In the genomic region with DNA sequence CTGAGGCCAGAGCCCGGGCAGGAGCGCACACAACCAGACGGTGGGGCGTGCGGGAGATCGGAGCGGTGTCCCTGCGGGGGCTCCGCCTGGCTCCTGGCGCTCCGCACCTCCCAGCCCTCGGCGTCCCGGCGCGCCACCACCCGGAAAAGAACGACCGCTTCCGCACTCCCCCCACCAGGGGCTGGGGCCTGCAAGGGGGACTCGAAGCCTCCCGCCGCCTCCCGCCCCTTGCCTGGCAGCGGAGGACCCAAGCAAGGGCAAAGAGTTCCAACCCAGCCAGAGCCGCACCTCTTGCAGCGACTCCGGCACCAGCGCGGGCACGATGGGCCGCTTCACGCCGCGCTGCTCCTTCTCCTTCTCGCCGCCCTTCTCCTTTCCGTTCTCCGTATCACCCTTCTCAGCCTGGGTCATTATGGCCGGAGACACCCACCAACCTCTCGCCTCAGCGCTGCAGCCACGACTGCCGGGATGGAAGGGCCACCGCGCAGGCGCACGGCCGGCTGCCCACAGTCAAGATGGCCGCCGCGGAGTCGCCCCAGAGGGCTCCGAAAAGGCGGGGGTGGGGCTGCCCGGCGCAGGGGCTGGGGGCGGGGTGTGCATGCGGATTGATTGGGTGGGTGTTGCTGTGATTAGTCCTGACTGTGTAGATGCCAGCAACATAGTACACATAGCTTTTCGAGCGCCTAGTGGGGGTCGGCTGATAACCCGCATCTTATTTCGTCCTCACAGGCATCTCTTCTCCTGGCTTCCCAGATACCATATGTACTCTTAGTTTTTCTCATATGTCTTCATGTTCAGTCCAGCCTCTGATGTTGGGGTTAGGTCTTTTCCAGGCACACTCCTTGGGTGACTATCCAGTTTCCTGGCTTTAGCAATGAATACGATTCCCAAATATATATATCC, we compare ENCODE assay signal across 8 cellular contexts. TPM values are rescaled to one million over a fixed set of nuclear protein-coding genes. Genes with fewer than 3 reads are reported as not detected.
DNase-seq lines count a peak whose midpoint lies in the region; ATAC-seq, FAIRE-seq and TF ChIP-seq lines count a peak whose summit lies in the region.

TSS of gene ACTR8 (minus strand) at position 462 of the 903 bp plus-strand sequence. CDS start at position 411, 51 bp downstream.

- H3K36me3 ChIP-seq in HUES64 (ENCODE audit: insufficient read depth, low read length) (peaks cover 59% of the 10 kb centered on the region), Peyer's patch (peaks cover 0 to 56% (median 0%) of the 10 kb centered on the region in 3 donors), esophagus squamous epithelium (peaks cover 0 to 64% (median 4%) of the 10 kb centered on the region in 3 donors)

- H3K27ac ChIP-seq in HUES64 (ENCODE audit: low read depth, low read length) (peak within 1 kb of the TSS; percentile 92), Peyer's patch (peak within 1 kb of the TSS; percentile 77 to 87 (median 82)), esophagus squamous epithelium (peak within 1 kb of the TSS; percentile 78 to 95 (median 90))

- H3K9ac ChIP-seq in HUES64 (ENCODE audit: low read depth, low read length): peak within 1 kb of the TSS; percentile 94

- H3K4me3 ChIP-seq in HUES64 (ENCODE audit: low read length) (peak within 1 kb of the TSS; percentile 88), Peyer's patch (peak within 1 kb of the TSS; percentile 59 to 82 (median 80)), esophagus squamous epithelium (peak within 1 kb of the TSS; percentile 58 to 94 (median 89))

- peaks cover 7% of the 10 kb centered on the region for H3K4me1 ChIP-seq in HUES64 (ENCODE audit: insufficient read depth, low read length)
- H3K4me1 ChIP-seq in Peyer's patch: peaks cover 0 to 14% (median 6%) of the 10 kb centered on the region in 4 donors
- peaks cover 9 to 24% (median 9%) of the 10 kb centered on the region in 3 donors for H3K4me1 ChIP-seq in esophagus squamous epithelium

- WGBS in HUES64: 2% methylated on average over 65 of the region's 65 CpGs
- WGBS in esophagus squamous epithelium, 2 donors: 4 to 9% methylated on average over 12 to 15 of the region's 65 CpGs

- ATAC-seq in GM21423 (IDR thresholded peaks at IDR 0.05; ENCODE audit: unreplicated experiment): peak; percentile 82

- DNase-seq in D721Med (ENCODE audit: insufficient read length, low spot score) (peak; percentile 59), Peyer's patch (peak; percentile 81 to 93 (median 89)), esophagus squamous epithelium (lab: John Stamatoyannopoulos, UW) (peak; percentile 33), myocyte (ENCODE audit: low read depth) (peak; percentile 87)
- peak; percentile 88 to 91 for DNase-seq in activated T-cell treated with anti-CD3 and anti-CD28 coated beads, Interleukin-2, amount 50 U/mL, for 48 hours
- DNase-seq in stimulated activated CD8-positive, alpha-beta memory T cell treated with anti-CD3 and anti-CD28 coated beads, Interleukin-7, amount 100 ng/mL, for 4 hours (ENCODE audit: low read depth in 2 of 2): peak; percentile 68 to 84

- peak in 1 of 2 donors; percentile 63 for TF ChIP-seq POLR2A in Peyer's patch (IDR thresholded peaks at IDR 0.05)
- TF ChIP-seq POLR2A in esophagus squamous epithelium (IDR thresholded peaks at IDR 0.05): peak in 2 of 4 donors; percentile 51 to 67

- H3K9me3 ChIP-seq in HUES64 (ENCODE audit: insufficient read depth, low read depth, low read length) (no peaks in the 10 kb centered on the region), Peyer's patch (no peaks in the 10 kb centered on the region), esophagus squamous epithelium (no peaks in the 10 kb centered on the region)

- no peaks in the 10 kb centered on the region for H3K27me3 ChIP-seq in HUES64 (ENCODE audit: insufficient read depth, low read length)
- H3K27me3 ChIP-seq in Peyer's patch: no peaks in the 10 kb centered on the region
- no peaks in the 10 kb centered on the region for H3K27me3 ChIP-seq in esophagus squamous epithelium

- no peak for FAIRE-seq in D721Med (lab: Jason Lieb, UNC)

- intact Hi-C loops in esophagus squamous epithelium (cut with DNase I): no loop called here

- no peak for TF ChIP-seq CTCF in D721Med (IDR thresholded peaks at IDR 0.05; ENCODE audit: insufficient read depth, missing control alignments)
- TF ChIP-seq CTCF in Peyer's patch (IDR thresholded peaks at IDR 0.05): peak in 3 of 6 experiments; percentile 20 to 38 (median 30)
- TF ChIP-seq CTCF in esophagus squamous epithelium (IDR thresholded peaks at IDR 0.05): peak in 3 of 6 experiments; percentile 20 to 40 (median 22)

RNA-seq across cellular contexts. Expression of gene ACTR8, which starts in this region (rescaled TPM):
- 27.3 TPM for polyA plus RNA-seq in HUES64 (2013, experiment 1 of 2)
- polyA plus RNA-seq in HUES64 (2013, experiment 2 of 2): 26.8 TPM
- total RNA-seq in Peyer's patch (10 to 100 TPM; 13.7 to 53.6 (median 24.9) TPM), esophagus squamous epithelium (10 to 100 TPM; 10.7 to 19.3 (median 15.8) TPM), myocyte (26.4 and 35.0 TPM in 2 replicates)
- polyA plus RNA-seq in myocyte (2012): 25.5 TPM

Comparison
In these comparisons a context has a peak if more than half of its experiments do, and no peak if none do; other contexts are left out.
1. Peak in every context shown above with its lines: DNase-seq, ATAC-seq, H3K4me3 ChIP-seq and H3K27ac ChIP-seq.
2. DNase-seq: peak in every context shown above with its lines; median percentile 90 in activated T-cell treated with anti-CD3 and anti-CD28 coated beads, Interleukin-2, amount 50 U/mL, for 48 hours; 89 in Peyer's patch; 87 in myocyte; 76 in stimulated activated CD8-positive, alpha-beta memory T cell treated with anti-CD3 and anti-CD28 coated beads, Interleukin-7, amount 100 ng/mL, for 4 hours; 59 in D721Med; 33 in esophagus squamous epithelium.